Comparison of ENCODE assay signal across 1 cellular context in the genomic region with DNA sequence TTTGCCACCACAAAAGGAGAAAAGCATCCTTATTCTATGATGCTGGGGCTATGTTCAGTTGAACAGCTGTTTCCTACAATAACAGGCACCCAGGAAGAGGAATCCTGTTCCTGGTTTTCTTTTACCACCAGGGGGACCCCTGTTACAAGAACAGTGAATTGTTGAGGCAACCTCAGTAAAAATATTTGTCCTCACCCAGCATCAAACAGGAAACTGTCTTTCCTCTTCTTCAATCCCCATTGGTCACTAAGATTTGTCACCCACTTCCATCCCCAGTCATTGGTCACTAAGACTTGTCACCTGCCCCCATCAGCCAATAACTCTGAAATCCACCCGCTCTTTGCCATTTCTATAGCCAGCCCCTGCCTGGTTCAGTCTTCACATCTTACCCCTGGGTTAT.
TF ChIP-seq lines count a peak whose summit lies in the region.

No MANE protein-coding gene starts in this region.

TF ChIP-seq in IMR-90, 13 proteins besides CTCF, POLR2A, EP300 and RAD21 (continued from another document):
- TF ChIP-seq MAZ (IDR thresholded peaks at IDR 0.05; ENCODE audit: borderline replicate concordance, low read depth, low read length) = no peak
- TF ChIP-seq CEBPB (IDR thresholded peaks at IDR 0.05; ENCODE audit: low read depth, low read length) = no peak
